Comparison of ENCODE assay signal across 22 cellular contexts in the genomic region with DNA sequence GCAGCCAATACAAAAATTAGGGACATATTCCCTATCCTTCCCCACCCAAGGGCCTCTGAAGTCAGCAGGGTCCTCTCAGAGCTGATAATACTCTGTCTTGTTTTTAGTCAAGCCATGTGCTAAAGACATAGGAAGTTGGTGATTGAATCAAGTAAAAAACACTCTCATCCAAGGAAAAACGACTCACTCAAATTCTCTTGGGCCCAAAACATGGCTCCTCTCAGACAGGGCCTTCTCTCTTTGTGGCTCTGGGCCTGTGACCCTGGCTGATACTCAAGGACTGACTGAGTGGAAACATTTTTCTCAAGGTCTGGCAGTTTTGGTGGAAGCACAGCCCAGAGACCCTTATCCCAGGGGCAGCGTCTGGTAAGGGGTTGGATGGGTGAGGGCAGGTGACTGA. TPM values are rescaled to one million over a fixed set of nuclear protein-coding genes. Genes with fewer than 3 reads are reported as not detected.
"Had no signal": no experiment of that assay in that cellular context is flagged by ENCODE, and none has a peak within 500 bp of the region (broad histone marks: within the 10 kb centered on the region; RNA-seq: fewer than 3 reads in every experiment).

No MANE protein-coding gene starts in this region.

- H3K4me1 ChIP-seq: esophagus muscularis mucosa, gastrocnemius medialis, tibial artery, upper lobe of left lung, uterus had no signal

- H3K4me3 ChIP-seq: esophagus muscularis mucosa, gastrocnemius medialis, heart right ventricle, ovary, tibial artery, upper lobe of left lung, uterus had no signal

- H3K36me3 Mint-ChIP-seq: mesothelial cell of epicardium, natural killer cell had no signal

- H3K36me3 ChIP-seq: esophagus muscularis mucosa, gastrocnemius medialis, heart right ventricle, ovary, tibial artery, upper lobe of left lung, uterus had no signal

- H3K27me3 ChIP-seq: gastrocnemius medialis, ovary, upper lobe of left lung, uterus had no signal

- ATAC-seq: gastrocnemius medialis; heart right ventricle; left lobe of liver; natural killer cell; right cardiac atrium; stimulated activated naive CD8-positive, alpha-beta T cell treated with anti-CD3 and anti-CD28 coated beads, Interleukin-15, Interleukin-2, amounts not matched to agents 100 U/mL and 50 U/mL, for 24 hours had no signal

- H3K4me1 Mint-ChIP-seq: mesothelial cell of epicardium, neural crest cell had no signal

- H3K4me3 Mint-ChIP-seq: mesothelial cell of epicardium, natural killer cell, neural crest cell had no signal

- H3K27ac Mint-ChIP-seq: mesothelial cell of epicardium, natural killer cell had no signal

- DNase-seq: effector memory CD4-positive, alpha-beta T cell; gastrocnemius medialis; heart right ventricle; islet precursor cell; mammary epithelial cell; natural killer cell; nucleus accumbens; ovary; right cardiac atrium; small intestine; stimulated activated CD4-positive, alpha-beta T cell treated with anti-CD3 and anti-CD28 coated beads, Interleukin-12 subunit alpha, Interleukin-12 subunit beta, amount 100 ng/mL, for 4 hours; stimulated activated naive CD8-positive, alpha-beta T cell treated with anti-CD3 and anti-CD28 coated beads, Interleukin-15, Interleukin-2, amounts not matched to agents 100 U/mL and 50 U/mL, for 24 hours; tibial artery; upper lobe of left lung; uterus had no signal

- H3K9me3 Mint-ChIP-seq: mesothelial cell of epicardium, natural killer cell, neural crest cell had no signal

- H3K27ac ChIP-seq: epithelial cell of prostate, esophagus muscularis mucosa, gastrocnemius medialis, heart right ventricle, ovary, tibial artery, upper lobe of left lung, uterus had no signal

RNA-seq across cellular contexts. Expression of a gene that starts 5.9 kb away (rescaled TPM):
- total RNA-seq: fibroblast of villous mesenchyme, mammary epithelial cell, mesothelial cell of epicardium, myocyte had no signal
- polyA plus RNA-seq: mammary epithelial cell had no signal
